ENCODE assay signal across 8 cellular contexts in the genomic region with DNA sequence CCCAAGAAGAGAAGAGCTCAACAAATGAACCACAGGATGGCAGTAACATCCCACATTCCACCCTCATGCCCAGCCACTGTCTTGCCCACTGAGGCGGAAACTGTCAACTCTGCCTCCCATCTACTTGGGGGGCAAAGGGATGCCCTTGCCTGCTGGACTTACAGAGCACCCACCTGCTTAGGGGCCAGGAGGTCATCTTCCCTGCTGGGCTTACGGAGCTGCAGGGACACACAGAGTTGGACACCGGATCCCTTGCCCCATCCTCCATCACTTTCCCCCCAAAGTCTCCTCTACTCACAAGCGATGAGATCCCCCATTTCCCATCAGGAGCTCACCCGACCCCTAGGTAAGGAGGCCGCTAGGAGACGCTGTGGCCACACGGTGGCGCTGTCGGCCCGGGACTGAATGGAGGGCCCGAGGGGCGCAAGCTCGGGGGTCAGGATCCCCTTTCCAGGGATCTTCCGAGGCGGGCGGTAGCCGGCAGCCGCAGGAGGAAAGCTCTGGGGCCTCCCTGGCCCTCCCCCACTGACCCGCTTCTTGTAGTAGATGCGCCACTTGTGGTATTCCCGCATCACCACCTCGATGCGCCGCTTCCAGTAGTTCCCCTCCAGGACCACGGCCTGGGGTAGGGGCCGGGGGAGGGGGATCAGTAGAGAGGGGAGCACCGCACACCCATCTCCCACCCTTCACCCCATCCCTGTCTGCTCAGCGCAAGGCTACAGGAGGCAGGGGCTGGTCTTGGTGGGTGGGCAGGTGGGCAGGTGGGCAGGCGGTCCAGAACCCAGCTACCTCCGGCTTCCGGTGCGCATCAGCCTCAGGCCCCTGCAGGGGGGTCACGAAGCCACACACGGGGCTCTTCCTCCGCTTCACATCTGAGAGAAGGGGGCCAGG.
DNase-seq lines count a peak whose midpoint lies in the region; ATAC-seq lines count a peak whose summit lies in the region.

No MANE protein-coding gene starts in this region.

- H3K4me1 Mint-ChIP-seq in memory B cell, result peaks cover 7% of the 10 kb centered on the region

- ATAC-seq in memory B cell (ENCODE audit: low read depth), result peak; percentile 79

- H3K9me3 Mint-ChIP-seq in memory B cell, result no peaks in the 10 kb centered on the region

- no peak overlapping the region for H3K4me3 Mint-ChIP-seq in memory B cell

- H3K27ac Mint-ChIP-seq in memory B cell, result no peak overlapping the region

- no peaks in the 10 kb centered on the region for H3K36me3 Mint-ChIP-seq in memory B cell

- peak; percentile 4 for DNase-seq in DMS79 treated with DMSO at 0.1 percent for 48 hours (lab: John Stamatoyannopoulos, UW)
- DNase-seq in DMS79 (lab: John Stamatoyannopoulos, UW), result no peak
- peak; percentile 40 for DNase-seq in NCI-H1694 (lab: John Stamatoyannopoulos, UW)
- DNase-seq in activated CD4-positive, alpha-beta T cell treated with anti-CD3 and anti-CD28 coated beads, Interleukin-2, amount 50 U/mL, for 4 hours, result peak; percentile 59 to 61
- DNase-seq in effector CD4-positive, alpha-beta T cell, result peak; percentile 71
- peak; percentile 64 to 76 for DNase-seq in memory B cell (ENCODE audit: low spot score in 2 of 2)
- DNase-seq in stimulated activated CD8-positive, alpha-beta memory T cell treated with anti-CD3 and anti-CD28 coated beads, Interleukin-4, amount 100 ng/mL, for 48 hours, result peak; percentile 86
- no peak for DNase-seq in NCI-H774 (lab: John Stamatoyannopoulos, UW)

- H3K27me3 Mint-ChIP-seq in memory B cell, result peaks cover 20% of the 10 kb centered on the region

Comparison
In these comparisons a context has a peak if more than half of its experiments do, and no peak if none do; other contexts are left out.
1. DNase-seq: peak in DMS79 treated with DMSO at 0.1 percent for 48 hours (single experiment), NCI-H1694 (single experiment), activated CD4-positive, alpha-beta T cell treated with anti-CD3 and anti-CD28 coated beads, Interleukin-2, amount 50 U/mL, for 4 hours (2 of 2), effector CD4-positive, alpha-beta T cell (single experiment), memory B cell (2 of 2) and stimulated activated CD8-positive, alpha-beta memory T cell treated with anti-CD3 and anti-CD28 coated beads, Interleukin-4, amount 100 ng/mL, for 48 hours (single experiment); none in DMS79 (single experiment) and NCI-H774 (single experiment).